8 cellular contexts compared by ENCODE assay signal in the genomic region with DNA sequence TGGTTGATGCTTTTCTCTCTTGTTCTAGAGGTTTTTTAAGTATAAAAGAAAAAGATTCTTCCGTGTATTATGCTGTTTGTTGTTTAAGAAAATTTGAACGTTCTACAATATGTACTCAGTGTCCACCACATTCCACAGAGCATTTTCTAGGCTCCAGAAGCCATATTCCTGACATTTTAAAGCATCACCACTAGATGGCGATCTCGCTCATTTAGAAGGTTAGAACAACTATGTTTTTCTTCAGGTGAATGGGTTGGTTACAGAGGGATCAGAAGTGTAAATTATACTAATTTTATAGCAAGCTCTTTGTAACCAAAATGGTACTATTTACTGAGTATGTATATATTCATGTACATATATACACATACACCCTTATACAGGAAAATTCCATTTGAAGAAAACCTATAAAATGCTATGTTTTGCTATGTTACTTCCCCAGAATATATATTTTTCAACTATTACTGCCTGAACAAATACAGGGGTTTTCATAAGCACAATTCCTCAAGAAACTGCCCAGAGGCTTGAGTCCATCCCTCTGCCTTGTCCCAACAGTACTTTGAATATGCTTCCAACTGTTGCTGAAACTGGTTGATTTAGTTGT.
DNase-seq lines count a peak whose midpoint lies in the region; ATAC-seq and TF ChIP-seq lines count a peak whose summit lies in the region.
"Had no signal": no experiment of that assay in that cellular context is flagged by ENCODE, and none has a peak within 500 bp of the region (broad histone marks: within the 10 kb centered on the region; RNA-seq: fewer than 3 reads in every experiment).

No MANE protein-coding gene starts in this region.

- H3K27ac Mint-ChIP-seq in stimulated activated naive B cell treated with anti-CD40 and anti-IgM and Interleukin-4, amounts not matched to agents 10 μg/mL and 1 μg/mL and 100 μg/mL, for 72 hours, result no peak overlapping the region

- no peaks in the 10 kb centered on the region for H3K27me3 ChIP-seq in DOHH2 (ENCODE audit: control insufficient read depth, low read length)
- no peaks in the 10 kb centered on the region for H3K27me3 ChIP-seq in ascending aorta

- no peaks in the 10 kb centered on the region for H3K9me2 ChIP-seq in DOHH2 (replicated peaks; ENCODE audit: control insufficient read depth, low read length)

- no peaks in the 10 kb centered on the region for H3K9me3 ChIP-seq in DOHH2 (ENCODE audit: control insufficient read depth, insufficient read depth, low read length)
- no peaks in the 10 kb centered on the region for H3K9me3 ChIP-seq in ascending aorta

- intact Hi-C loops in ascending aorta (cut with DNase I), result no loop called here

- H3K36me3 ChIP-seq in DOHH2 (ENCODE audit: control insufficient read depth, low read length) (no peaks in the 10 kb centered on the region), ascending aorta (no peaks in the 10 kb centered on the region)

- peak; percentile 66 for DNase-seq in NCI-H345 (lab: John Stamatoyannopoulos, UW)
- DNase-seq in ascending aorta (ENCODE audit: low spot score in 2 of 2), result no peak
- DNase-seq in iPS-NIHi11 (ENCODE audit: low spot score), result peak; percentile 60
- no peak for DNase-seq in stimulated activated naive B cell treated with anti-CD40 and anti-IgM and Interleukin-4, amounts not matched to agents 10 μg/mL and 1 μg/mL and 100 μg/mL, for 72 hours

- H3K4me3 Mint-ChIP-seq in stimulated activated naive B cell treated with anti-CD40 and anti-IgM and Interleukin-4, amounts not matched to agents 10 μg/mL and 1 μg/mL and 100 μg/mL, for 72 hours, result no peak overlapping the region
- H3K4me3 Mint-ChIP-seq: central memory CD8-positive, alpha-beta T cell had no signal

- H3K36me3 Mint-ChIP-seq in stimulated activated naive B cell treated with anti-CD40 and anti-IgM and Interleukin-4, amounts not matched to agents 10 μg/mL and 1 μg/mL and 100 μg/mL, for 72 hours, result no peaks in the 10 kb centered on the region

- H4K20me1 ChIP-seq in DOHH2 (ENCODE audit: control insufficient read depth, insufficient read depth, low read depth, low read length), result no peaks in the 10 kb centered on the region

- H3K79me2 ChIP-seq in DOHH2 (ENCODE audit: control insufficient read depth, low read length), result no peaks in the 10 kb centered on the region

- no peak overlapping the region for H3K4me3 ChIP-seq in DOHH2 (ENCODE audit: low read length)
- no peak overlapping the region for H3K4me3 ChIP-seq in ascending aorta

- no peaks in the 10 kb centered on the region for H3F3A ChIP-seq in DOHH2 (ENCODE audit: control insufficient read depth, insufficient read depth)

- H3K4me1 ChIP-seq in DOHH2 (ENCODE audit: control insufficient read depth, low read length) (peaks cover 7% of the 10 kb centered on the region), ascending aorta (no peaks in the 10 kb centered on the region)

- H3K9me3 Mint-ChIP-seq in stimulated activated naive B cell treated with anti-CD40 and anti-IgM and Interleukin-4, amounts not matched to agents 10 μg/mL and 1 μg/mL and 100 μg/mL, for 72 hours, result no peaks in the 10 kb centered on the region
- H3K9me3 Mint-ChIP-seq: central memory CD8-positive, alpha-beta T cell had no signal

- ATAC-seq in GM19035 (IDR thresholded peaks at IDR 0.05; ENCODE audit: unreplicated experiment), result peak; percentile 91
- ATAC-seq in HG03175 (IDR thresholded peaks at IDR 0.05; ENCODE audit: unreplicated experiment), result peak; percentile 84
- peak; percentile 31 to 60 for ATAC-seq in stimulated activated naive B cell treated with anti-CD40 and anti-IgM and Interleukin-4, amounts not matched to agents 10 μg/mL and 1 μg/mL and 100 μg/mL, for 72 hours (replicated peaks)

- no peak overlapping the region for H3K27ac ChIP-seq in DOHH2 (ENCODE audit: low read depth, low read length)
- H3K27ac ChIP-seq in ascending aorta, result no peak overlapping the region

- peak; percentile 80 for TF ChIP-seq CTCF in DOHH2 (IDR thresholded peaks at IDR 0.05; ENCODE audit: low read depth, low read length, poor library complexity, severe bottlenecking)
- peak in 2 of 3 experiments; percentile 35 to 56 for TF ChIP-seq CTCF in ascending aorta (IDR thresholded peaks at IDR 0.05)

- H3K4me2 ChIP-seq in DOHH2 (ENCODE audit: low read length), result no peak overlapping the region

- H3K4me1 Mint-ChIP-seq in stimulated activated naive B cell treated with anti-CD40 and anti-IgM and Interleukin-4, amounts not matched to agents 10 μg/mL and 1 μg/mL and 100 μg/mL, for 72 hours, result no peaks in the 10 kb centered on the region
- H3K4me1 Mint-ChIP-seq: central memory CD8-positive, alpha-beta T cell had no signal

- H3K27me3 Mint-ChIP-seq in stimulated activated naive B cell treated with anti-CD40 and anti-IgM and Interleukin-4, amounts not matched to agents 10 μg/mL and 1 μg/mL and 100 μg/mL, for 72 hours, result no peaks in the 10 kb centered on the region
- H3K27me3 Mint-ChIP-seq: central memory CD8-positive, alpha-beta T cell had no signal

Comparison
In these comparisons a context has a peak if more than half of its experiments do, and no peak if none do; other contexts are left out.
1. DNase-seq: peak in NCI-H345 (single experiment) and iPS-NIHi11 (single experiment); none in ascending aorta (0 of 2) and stimulated activated naive B cell treated with anti-CD40 and anti-IgM and Interleukin-4, amounts not matched to agents 10 μg/mL and 1 μg/mL and 100 μg/mL, for 72 hours (single experiment).
2. Peak in every context shown above with its lines, with median percentiles within 50 percentile points of each other: ATAC-seq.